1 cellular context compared by ENCODE assay signal in genomic region chr22:38704568-38705234, GRCh38.
TF ChIP-seq lines count a peak whose summit lies in the region.

No MANE protein-coding gene starts in this region.

TF ChIP-seq in GM12878, 131 proteins besides CTCF, POLR2A, EP300 and RAD21:
- TF ChIP-seq PRDM15 (CRISPR knock-in tag; IDR thresholded peaks at IDR 0.05) (no peak), MEF2B (IDR thresholded peaks at IDR 0.05; ENCODE audit: partially characterized antibody, poor library complexity, severe bottlenecking) (peak; percentile 65), POLR2AphosphoS5 (IDR thresholded peaks at IDR 0.05; ENCODE audit: low read length) (no peak), NFIC (IDR thresholded peaks at IDR 0.05; ENCODE audit: low read depth, low read length) (peak; percentile 41; the same call in 1 of the 2 replicates), BCL11A (IDR thresholded peaks at IDR 0.05; ENCODE audit: low read depth, low read length) (no peak), EED (IDR thresholded peaks at IDR 0.05; ENCODE audit: low read depth) (peak; percentile 38; the same call in 1 of the 2 replicates), SMARCA5 (IDR thresholded peaks at IDR 0.05) (0 out of 2 replicates have a peak, but pooled peaks have one; percentile 46), PAX8 (IDR thresholded peaks at IDR 0.05) (0 out of 2 replicates have a peak, but pooled peaks have one; percentile 74), ZNF622 (IDR thresholded peaks at IDR 0.05) (no peak), IKZF1 (conservative IDR thresholded peaks at IDR 0.05) (peak; percentile 74), NR2F1 (conservative IDR thresholded peaks at IDR 0.05) (0 out of 2 replicates have a peak, but pooled peaks have one; percentile 41), YBX1 (IDR thresholded peaks at IDR 0.05) (no peak), IKZF2 (IDR thresholded peaks at IDR 0.05) (peak in 1 of 2 experiments; percentile 78; a peak in 2 of 4 replicates), FOXK2 (IDR thresholded peaks at IDR 0.05) (no peak), ZNF687 (IDR thresholded peaks at IDR 0.05) (peak; percentile 72; the same call in 1 of the 2 replicates), EZH2 (IDR thresholded peaks at IDR 0.05; ENCODE audit: borderline replicate concordance, control insufficient read depth, low read depth, low read length) (no peak), MAX (IDR thresholded peaks at IDR 0.05; ENCODE audit: low read depth, low read length) (no peak), RUNX3 (IDR thresholded peaks at IDR 0.05; ENCODE audit: low read length) (peak; percentile 85), GATAD2B (conservative IDR thresholded peaks at IDR 0.05; ENCODE audit: low read depth) (0 out of 2 replicates have a peak, but pooled peaks have one; percentile 36), CBFB (IDR thresholded peaks at IDR 0.05; ENCODE audit: low read depth) (0 out of 2 replicates have a peak, but pooled peaks have one; percentile 50), ATF2 (IDR thresholded peaks at IDR 0.05; ENCODE audit: low read length) (peak; percentile 23; the same call in 1 of the 2 replicates), FOXM1 (IDR thresholded peaks at IDR 0.05; ENCODE audit: low read depth, low read length) (no peak)
